22 cellular contexts compared by ENCODE assay signal in the genomic region with DNA sequence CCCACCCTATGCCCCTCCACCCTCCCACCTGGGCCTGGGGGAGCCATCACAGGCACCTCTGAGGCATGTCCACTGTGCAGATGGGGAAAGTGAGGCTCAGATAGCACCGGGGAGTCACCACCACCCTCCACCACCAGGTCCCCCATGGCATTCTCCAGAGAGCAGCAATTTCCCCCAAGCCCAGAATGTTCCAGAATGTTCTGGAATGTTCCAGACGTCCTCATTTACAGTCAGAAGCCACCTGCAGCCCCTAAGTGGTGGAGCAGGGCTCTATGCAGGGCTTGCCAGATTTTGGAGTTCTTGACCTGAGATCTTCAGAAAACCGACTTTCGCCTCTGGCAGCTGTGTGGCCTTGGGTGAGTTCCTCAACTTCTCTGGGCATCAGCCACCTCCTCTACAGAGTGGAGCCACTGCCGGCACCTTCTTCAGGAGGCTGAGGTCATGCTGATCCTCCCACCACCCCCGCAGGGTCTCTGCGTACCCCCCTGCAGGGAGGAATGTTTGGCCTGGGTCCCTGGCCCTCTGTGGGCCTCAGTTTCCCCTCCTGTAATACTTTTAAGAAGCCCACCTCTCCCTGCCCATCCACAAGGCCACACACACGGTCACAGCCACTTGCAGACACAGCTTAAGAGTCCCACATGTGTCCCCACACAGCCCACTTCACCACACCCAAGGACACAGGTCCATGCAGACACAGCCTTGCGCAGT. TPM values are rescaled to one million over a fixed set of nuclear protein-coding genes. Genes with fewer than 3 reads are reported as not detected.
"Had no signal": no experiment of that assay in that cellular context is flagged by ENCODE, and none has a peak within 500 bp of the region (broad histone marks: within the 10 kb centered on the region; RNA-seq: fewer than 3 reads in every experiment).

No MANE protein-coding gene starts in this region.

- H3K4me1 Mint-ChIP-seq: activated CD4-positive, alpha-beta memory T cell treated with anti-CD3 and anti-CD28 coated beads, Interleukin-2, amount 10 ng/mL, durations not matched to agents 7 days and 5 days; activated CD4-positive, alpha-beta T cell treated with anti-CD3 and anti-CD28 coated beads for 36 hours; activated naive CD4-positive, alpha-beta T cell treated with anti-CD3 and anti-CD28 coated beads, Interleukin-2, amount 50 U/mL, for 24 hours had no signal

- H3K27me3 ChIP-seq: breast epithelium, MG63 had no signal

- H3K27ac Mint-ChIP-seq: activated CD4-positive, alpha-beta memory T cell treated with anti-CD3 and anti-CD28 coated beads, Interleukin-2, amount 10 ng/mL, durations not matched to agents 7 days and 5 days; activated CD4-positive, alpha-beta T cell treated with anti-CD3 and anti-CD28 coated beads for 36 hours; activated naive CD4-positive, alpha-beta T cell treated with anti-CD3 and anti-CD28 coated beads, Interleukin-2, amount 50 U/mL, for 24 hours had no signal

- H3K4me3 Mint-ChIP-seq: activated CD4-positive, alpha-beta memory T cell treated with anti-CD3 and anti-CD28 coated beads, Interleukin-2, amount 10 ng/mL, durations not matched to agents 7 days and 5 days; activated CD4-positive, alpha-beta T cell treated with anti-CD3 and anti-CD28 coated beads for 36 hours; activated naive CD4-positive, alpha-beta T cell treated with anti-CD3 and anti-CD28 coated beads, Interleukin-2, amount 50 U/mL, for 24 hours had no signal

- H3K36me3 Mint-ChIP-seq: activated naive CD4-positive, alpha-beta T cell treated with anti-CD3 and anti-CD28 coated beads, Interleukin-2, amount 50 U/mL, for 24 hours had no signal

- H3K4me3 ChIP-seq: breast epithelium, MG63 had no signal

- H3K9me3 Mint-ChIP-seq: activated CD4-positive, alpha-beta memory T cell treated with anti-CD3 and anti-CD28 coated beads, Interleukin-2, amount 10 ng/mL, durations not matched to agents 7 days and 5 days; activated naive CD4-positive, alpha-beta T cell treated with anti-CD3 and anti-CD28 coated beads, Interleukin-2, amount 50 U/mL, for 24 hours had no signal

- H3K4me1 ChIP-seq: breast epithelium had no signal

- H3K27ac ChIP-seq: breast epithelium, VCaP had no signal

- H3K9me3 ChIP-seq: breast epithelium, MG63 had no signal

- ATAC-seq: activated CD4-positive, alpha-beta T cell treated with anti-CD3 and anti-CD28 coated beads for 36 hours had no signal

- H3K36me3 ChIP-seq: breast epithelium, MG63 had no signal

- DNase-seq: activated CD4-positive, alpha-beta memory T cell treated with anti-CD3 and anti-CD28 coated beads, Interleukin-2, amount 10 ng/mL, durations not matched to agents 7 days and 5 days; activated CD4-positive, alpha-beta T cell treated with anti-CD3 and anti-CD28 coated beads for 36 hours; activated CD4-positive, alpha-beta T cell treated with anti-CD3 and anti-CD28 coated beads, Interleukin-2, amount 50 U/mL, for 1 hour; activated CD8-positive, alpha-beta memory T cell treated with anti-CD3 and anti-CD28 coated beads, Interleukin-2, amount 50 U/mL, for 4 hours; aorta; MG63; NCI-H1105; NCI-H1436; NCI-H1694 treated with DMSO at 0.1 percent for 48 hours; NCI-H2029 treated with DMSO at 0.1 percent for 48 hours; NCI-H345; NCI-H510A; NCI-H526 treated with DMSO at 0.1 percent for 48 hours; NCI-H82; SIG-M5; T-helper 1 cell had no signal

- H3K27me3 Mint-ChIP-seq: activated CD4-positive, alpha-beta memory T cell treated with anti-CD3 and anti-CD28 coated beads, Interleukin-2, amount 10 ng/mL, durations not matched to agents 7 days and 5 days had no signal

RNA-seq across cellular contexts. Expression of gene FUT5, which starts 6.2 kb away (rescaled TPM):
- total RNA-seq: aorta; breast epithelium; RPMI7951; T-helper 2 cell treated with Interferon-gamma antibody and Interleukin-4, amounts not matched to agents 100 ng/mL and 5 ng/mL, for 36 hours had no signal
- polyA plus RNA-seq: aorta had no signal

RNA-seq across cellular contexts. Expression of gene FUT3, which starts 12.9 kb away (rescaled TPM):
- total RNA-seq: activated CD4-positive, alpha-beta memory T cell treated with anti-CD3 and anti-CD28 coated beads, Interleukin-2, amount 10 ng/mL, durations not matched to agents 7 days and 5 days; activated CD4-positive, alpha-beta T cell treated with anti-CD3 and anti-CD28 coated beads for 36 hours; aorta; RPMI7951; T-helper 2 cell treated with Interferon-gamma antibody and Interleukin-4, amounts not matched to agents 100 ng/mL and 5 ng/mL, for 36 hours had no signal

RNA-seq across cellular contexts. Expression of gene FUT6, which starts 24.7 kb away (rescaled TPM):
- total RNA-seq: activated CD4-positive, alpha-beta memory T cell treated with anti-CD3 and anti-CD28 coated beads, Interleukin-2, amount 10 ng/mL, durations not matched to agents 7 days and 5 days; activated CD4-positive, alpha-beta T cell treated with anti-CD3 and anti-CD28 coated beads for 36 hours; aorta; OCI-LY7; RPMI7951; T-helper 2 cell treated with Interferon-gamma antibody and Interleukin-4, amounts not matched to agents 100 ng/mL and 5 ng/mL, for 36 hours had no signal
